Comparison of ENCODE assay signal across 10 cellular contexts in genomic region chr11:119479685-119480275, GRCh38. TPM values are rescaled to one million over a fixed set of nuclear protein-coding genes. Genes with fewer than 3 reads are reported as not detected.
DNase-seq lines count a peak whose midpoint lies in the region; ATAC-seq and TF ChIP-seq lines count a peak whose summit lies in the region.
"Had no signal": no experiment of that assay in that cellular context is flagged by ENCODE, and none has a peak within 500 bp of the region (broad histone marks: within the 10 kb centered on the region; RNA-seq: fewer than 3 reads in every experiment).

No MANE protein-coding gene starts in this region.

- TF ChIP-seq POLR2A in erythroblast (IDR thresholded peaks at IDR 0.05; ENCODE audit: low read length) (no peak), GM18505 (IDR thresholded peaks at IDR 0.05; ENCODE audit: borderline replicate concordance, extremely low read depth, insufficient read depth, insufficient read length) (no peak)

- no peaks in the 10 kb centered on the region for H3K9me3 ChIP-seq in right atrium auricular region
- H3K9me3 ChIP-seq: ovary had no signal

- H3K4me3 ChIP-seq in right atrium auricular region = no peak overlapping the region
- H3K4me3 ChIP-seq: dorsolateral prefrontal cortex, ovary had no signal

- H3K27ac ChIP-seq in right atrium auricular region = no peak overlapping the region
- H3K27ac ChIP-seq: dorsolateral prefrontal cortex, ovary had no signal

- peaks cover 0 to 10% of the 10 kb centered on the region in 2 donors for H3K4me1 ChIP-seq in right atrium auricular region

- no peaks in the 10 kb centered on the region for H3K36me3 ChIP-seq in right atrium auricular region
- H3K36me3 ChIP-seq: ovary had no signal

- TF ChIP-seq CTCF in right atrium auricular region (IDR thresholded peaks at IDR 0.05) = peak; percentile 15 to 34
- no peak for TF ChIP-seq CTCF in GM10266 (IDR thresholded peaks at IDR 0.05; ENCODE audit: control insufficient read depth, insufficient read depth, low read depth, missing control alignments)

- DNase-seq in right atrium auricular region (ENCODE audit: low spot score) = peak; percentile 30
- no peak for DNase-seq in left cardiac atrium
- peak; percentile 80 for DNase-seq in RKO (ENCODE audit: low spot score)
- peak; percentile 8 to 16 for DNase-seq in erythroblast (lab: John Stamatoyannopoulos, UW)
- no peak for DNase-seq in GM10266 (ENCODE audit: extremely low spot score)
- DNase-seq in activated CD4-positive, CD25-positive, alpha-beta regulatory T cell (lab: John Stamatoyannopoulos, UW) = no peak
- DNase-seq: ovary had no signal

- intact Hi-C loops in left cardiac atrium (cut with DNase I) = loop anchor here (5.0 to 10.0 kb wide), 3 partner anchors 53 to 628 kb away; no protein-coding TSS in a partner anchor

- ATAC-seq in left cardiac atrium = no peak
- no peak for ATAC-seq in GM18505 (IDR thresholded peaks at IDR 0.05; ENCODE audit: unreplicated experiment)
- no peak for ATAC-seq in GM19023 (IDR thresholded peaks at IDR 0.05; ENCODE audit: unreplicated experiment)

- no peaks in the 10 kb centered on the region for H3K27me3 ChIP-seq in right atrium auricular region
- H3K27me3 ChIP-seq: dorsolateral prefrontal cortex, ovary had no signal

RNA-seq across cellular contexts. Expression of gene THY1, which starts 56.8 kb away (rescaled TPM):
- total RNA-seq in right atrium auricular region (1 to 10 TPM; 2.0 to 7.2 TPM), left cardiac atrium (1 to 10 TPM; 6.1 to 7.0 TPM)

Comparison
In these comparisons a context has a peak if more than half of its experiments do, and no peak if none do; other contexts are left out.
1. DNase-seq: peak in right atrium auricular region (single experiment), RKO (single experiment) and erythroblast (2 of 2); none in left cardiac atrium (single experiment), GM10266 (single experiment) and activated CD4-positive, CD25-positive, alpha-beta regulatory T cell (0 of 4).